18 cellular contexts compared by ENCODE assay signal in the genomic region with DNA sequence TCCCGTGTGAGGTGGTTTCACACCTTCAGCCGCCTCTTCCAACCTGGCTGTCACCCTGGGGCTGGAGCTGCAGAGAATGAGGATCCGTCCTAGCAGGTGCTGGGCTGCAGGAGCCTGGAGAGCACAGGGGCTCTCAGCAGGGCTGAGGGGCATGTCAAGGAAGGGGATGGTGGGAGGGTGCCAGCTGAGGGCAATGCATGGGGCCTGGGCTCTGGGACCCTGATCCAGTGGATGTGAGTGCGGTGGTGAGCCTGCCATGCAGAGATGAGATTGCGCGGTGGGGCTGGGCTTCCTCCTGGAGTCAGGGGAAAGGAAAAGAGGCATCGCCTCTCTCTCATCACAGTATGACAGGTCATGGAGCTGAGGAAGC. TPM values are rescaled to one million over a fixed set of nuclear protein-coding genes. Genes with fewer than 3 reads are reported as not detected.
DNase-seq lines count a peak whose midpoint lies in the region; ATAC-seq, FAIRE-seq and TF ChIP-seq lines count a peak whose summit lies in the region.
"Had no signal": no experiment of that assay in that cellular context is flagged by ENCODE, and none has a peak within 500 bp of the region (broad histone marks: within the 10 kb centered on the region; RNA-seq: fewer than 3 reads in every experiment).

No MANE protein-coding gene starts in this region.

- RAD21 ChIA-PET in GM12878 (lab: Charles Lee; ENCODE audit: unreplicated experiment) = interaction anchor here (1.3 to 2.0 kb wide), 5 partner anchors 14 to 78 kb away, joined by 3 to 10 read pairs (median 5); partner anchors contain the start of gene ARPC3

- no peaks in the 10 kb centered on the region for H3K9me2 ChIP-seq in GM23338 (ENCODE audit: insufficient read depth)

- peak; percentile 6; the same call in 2 of the 3 replicates for ATAC-seq in GM23338
- ATAC-seq in GM12878 = no peak
- no peak for ATAC-seq in GM21390 (IDR thresholded peaks at IDR 0.05; ENCODE audit: unreplicated experiment)
- ATAC-seq: activated T-cell treated with anti-CD3 and anti-CD28 coated beads, Interleukin-2, amount 50 U/mL, for 4 hours had no signal

- H3K4me1 ChIP-seq in GM23338 (ENCODE audit: insufficient read depth) (no peaks in the 10 kb centered on the region), GM12878 (ENCODE audit: control insufficient read depth, insufficient read depth, low read length) (peaks cover 21% of the 10 kb centered on the region), kidney (ENCODE audit: control insufficient read depth in 1 of 2, insufficient read depth in 1 of 2, low read depth in 1 of 2, low read length in 2 of 2) (no peaks in the 10 kb centered on the region), suprapubic skin (peaks cover 48% of the 10 kb centered on the region)

- H3F3A ChIP-seq in GM23338 (replicated peaks; ENCODE audit: low read depth) = peaks cover 18% of the 10 kb centered on the region

- peaks cover 2% of the 10 kb centered on the region for H3K27me3 Mint-ChIP-seq in GM23338 (ENCODE audit: insufficient read depth, low read depth, poor library complexity)
- H3K27me3 Mint-ChIP-seq: activated CD4-positive, alpha-beta memory T cell treated with anti-CD3 and anti-CD28 coated beads for 36 hours; activated naive CD8-positive, alpha-beta T cell treated with anti-CD3 and anti-CD28 coated beads, Interleukin-2, amount 10 ng/mL, durations not matched to agents 7 days and 5 days had no signal

- H3K36me3 ChIP-seq in GM23338 (ENCODE audit: insufficient read depth) (peaks cover 38% of the 10 kb centered on the region), GM12878 (ENCODE audit: control insufficient read depth in 2 of 2, insufficient read depth in 2 of 2, low read length in 1 of 2) (peaks cover 22 to 23% of the 10 kb centered on the region in 2 experiments), kidney (ENCODE audit: control insufficient read depth in 1 of 2, insufficient read depth in 2 of 2, low read length in 2 of 2) (peaks cover 21 to 32% of the 10 kb centered on the region in 2 donors), suprapubic skin (peaks cover 39% of the 10 kb centered on the region)

- no peak for FAIRE-seq in GM12878 (lab: Jason Lieb, UNC)
- FAIRE-seq in kidney (lab: Jason Lieb, UNC) = no peak
- FAIRE-seq in urothelium cell line (lab: Jason Lieb, UNC) = no peak

- H3K4me3 ChIP-seq in GM23338 (no peak overlapping the region), GM12878 (no peak overlapping the region), kidney (ENCODE audit: low read length in 2 of 2) (no peak overlapping the region), suprapubic skin (no peak overlapping the region)
- H3K4me3 ChIP-seq: GM23248, stomach had no signal

- CTCF ChIA-PET in GM12878 (lab: Yijun Ruan, JAX) = interaction anchor here (0.9 to 1.9 kb wide), 3 partner anchors 13 to 60 kb away, joined by 3 to 7 read pairs (median 4); no protein-coding TSS in a partner anchor

- no peak overlapping the region for H3K4me3 Mint-ChIP-seq in GM23338
- H3K4me3 Mint-ChIP-seq: activated CD4-positive, alpha-beta memory T cell treated with anti-CD3 and anti-CD28 coated beads for 36 hours; activated naive CD8-positive, alpha-beta T cell treated with anti-CD3 and anti-CD28 coated beads, Interleukin-2, amount 10 ng/mL, durations not matched to agents 7 days and 5 days; activated T-cell treated with anti-CD3 and anti-CD28 coated beads, Interleukin-2, amount 50 U/mL, for 4 hours; mesothelial cell of epicardium had no signal

- no peak for TF ChIP-seq RAD21 in GM12878 (IDR thresholded peaks at IDR 0.05; ENCODE audit: insufficient read depth, low read depth, low read length)

- H3K36me3 Mint-ChIP-seq in GM23338 (ENCODE audit: low read depth) = peaks cover 62% of the 10 kb centered on the region

- TF ChIP-seq EP300 in GM12878 (IDR thresholded peaks at IDR 0.05; ENCODE audit: borderline replicate concordance in 1 of 2, control insufficient read depth in 1 of 2, low read depth in 2 of 2, low read length in 2 of 2) = no peak
- TF ChIP-seq EP300 in suprapubic skin (IDR thresholded peaks at IDR 0.05) = no peak

- in situ Hi-C loops in GM12878 (cut with MboI) = no loop called here

- TF ChIP-seq CTCF in GM23338 (conservative IDR thresholded peaks at IDR 0.05; ENCODE audit: low read depth in 2 of 2) = no peak
- TF ChIP-seq CTCF in GM12878 (IDR thresholded peaks at IDR 0.05 in 2 of 3, conservative IDR thresholded peaks at IDR 0.05 in 1 of 3; ENCODE audit: control insufficient read depth in 2 of 3, extremely low read depth in 1 of 3, insufficient read depth in 1 of 3, low read depth in 3 of 3, low read length in 3 of 3) = no peak
- no peak for TF ChIP-seq CTCF in kidney (IDR thresholded peaks at IDR 0.05; ENCODE audit: borderline replicate concordance, extremely low read depth, insufficient read depth)
- TF ChIP-seq CTCF in suprapubic skin (IDR thresholded peaks at IDR 0.05) = no peak

- intact Hi-C loops in GM12878 (cut with micrococcal nuclease; ENCODE audit: unreplicated experiment) = no loop called here
- intact Hi-C loops in kidney (cut with DNase I) = no loop called here

- no peaks in the 10 kb centered on the region for H3K9me3 Mint-ChIP-seq in GM23338
- H3K9me3 Mint-ChIP-seq: activated CD4-positive, alpha-beta memory T cell treated with anti-CD3 and anti-CD28 coated beads for 36 hours; activated naive CD8-positive, alpha-beta T cell treated with anti-CD3 and anti-CD28 coated beads, Interleukin-2, amount 10 ng/mL, durations not matched to agents 7 days and 5 days; activated T-cell treated with anti-CD3 and anti-CD28 coated beads, Interleukin-2, amount 50 U/mL, for 4 hours; mesothelial cell of epicardium had no signal

- H3K27ac Mint-ChIP-seq in GM23338 = no peak overlapping the region
- H3K27ac Mint-ChIP-seq: activated CD4-positive, alpha-beta memory T cell treated with anti-CD3 and anti-CD28 coated beads for 36 hours; activated naive CD8-positive, alpha-beta T cell treated with anti-CD3 and anti-CD28 coated beads, Interleukin-2, amount 10 ng/mL, durations not matched to agents 7 days and 5 days; mesothelial cell of epicardium had no signal

- no peak overlapping the region for H3K9ac ChIP-seq in GM12878 (ENCODE audit: control insufficient read depth, insufficient read depth, low read length)
- no peak overlapping the region for H3K9ac ChIP-seq in kidney (ENCODE audit: low read length in 2 of 2)
- H3K9ac ChIP-seq: GM23248 had no signal

- WGBS in GM12878 (ENCODE audit: insufficient coverage, insufficient replicate concordance, low lambda C conversion rate, missing lambda C conversion rate) = 87% methylated on average over 7 of the region's 7 CpGs
- 80% methylated on average over 6 of the region's 7 CpGs for WGBS in suprapubic skin

- SMC1A ChIA-PET in GM12878 (lab: Charles Lee; ENCODE audit: uncharacterized antibody, unreplicated experiment) = interaction anchor here (1.0 to 1.7 kb wide), 6 partner anchors 13 to 48 kb away, joined by 3 to 10 read pairs (median 4); no protein-coding TSS in a partner anchor

- no peaks in the 10 kb centered on the region for H3K27me3 ChIP-seq in GM23338 (ENCODE audit: insufficient read depth)
- no peaks in the 10 kb centered on the region for H3K27me3 ChIP-seq in GM12878 (replicated peaks in 1 of 2; ENCODE audit: control insufficient read depth in 2 of 2, insufficient read depth in 2 of 2, low read length in 1 of 2)
- no peaks in the 10 kb centered on the region for H3K27me3 ChIP-seq in suprapubic skin
- H3K27me3 ChIP-seq: stomach had no signal

- H3K4me1 Mint-ChIP-seq in GM23338 = no peaks in the 10 kb centered on the region

- H3K9me3 ChIP-seq in GM12878 (replicated peaks; ENCODE audit: control insufficient read depth, insufficient read depth, low read length) (no peaks in the 10 kb centered on the region), kidney (ENCODE audit: control insufficient read depth in 1 of 2, low read length in 2 of 2) (no peaks in the 10 kb centered on the region), suprapubic skin (no peaks in the 10 kb centered on the region)
- H3K9me3 ChIP-seq: stomach had no signal

- no peak overlapping the region for H2AFZ ChIP-seq in GM23338
- no peak overlapping the region for H2AFZ ChIP-seq in GM12878 (ENCODE audit: control insufficient read depth, low read depth, low read length)
- H2AFZ ChIP-seq: GM23248 had no signal

- H3K79me2 ChIP-seq in GM23338 (replicated peaks; ENCODE audit: insufficient read depth) (no peaks in the 10 kb centered on the region), GM12878 (ENCODE audit: control insufficient read depth, insufficient read depth, low read length) (no peaks in the 10 kb centered on the region)

- DNase-seq in GM23338 (ENCODE audit: low spot score) (no peak), GM12878 (ENCODE audit: low read depth, low spot score) (no peak), kidney (peak; percentile 72), suprapubic skin (ENCODE audit: low spot score in 2 of 2) (no peak), NCI-H1105 treated with DMSO at 0.1 percent for 48 hours (lab: John Stamatoyannopoulos, UW) (no peak), COLO668 (lab: John Stamatoyannopoulos, UW; ENCODE audit: unreplicated experiment) (no peak), urothelium cell line (ENCODE audit: low spot score) (no peak)
- DNase-seq: activated CD4-positive, alpha-beta memory T cell treated with anti-CD3 and anti-CD28 coated beads for 36 hours; activated naive CD8-positive, alpha-beta T cell treated with anti-CD3 and anti-CD28 coated beads, Interleukin-2, amount 10 ng/mL, durations not matched to agents 7 days and 5 days; activated T-cell treated with anti-CD3 and anti-CD28 coated beads, Interleukin-2, amount 50 U/mL, for 4 hours; effector CD4-positive, alpha-beta T cell; GM23248; Kasumi-1; NCI-H748 treated with DMSO at 0.1 percent for 48 hours; stimulated activated CD4-positive, alpha-beta T cell treated with anti-CD3 and anti-CD28 coated beads, Interleukin-15, amount 100 ng/mL, for 24 hours; stomach had no signal

- peak; percentile 42; the same call in 1 of the 2 replicates for TF ChIP-seq POLR2A in GM12878 (IDR thresholded peaks at IDR 0.05; ENCODE audit: low read depth, low read length)
- TF ChIP-seq POLR2A in suprapubic skin (IDR thresholded peaks at IDR 0.05) = no peak

- no TSS peak for BruUV-seq in GM12878 (replicated peaks; lab: Mats Ljungman, UMichigan)

- H4K20me1 ChIP-seq in GM23338 (replicated peaks; ENCODE audit: insufficient read depth) (peaks cover 4% of the 10 kb centered on the region; the same call in 1 of the 2 replicates), GM12878 (ENCODE audit: control insufficient read depth, insufficient read depth) (no peaks in the 10 kb centered on the region)

- POLR2A ChIA-PET in GM12878 (lab: Charles Lee) = interaction anchor here (0.6 to 1.1 kb wide), 3 partner anchors 8 to 334 kb away, joined by 3 to 9 read pairs (median 4); no protein-coding TSS in a partner anchor

- H3K4me2 ChIP-seq in GM23338 = no peak overlapping the region
- H3K4me2 ChIP-seq in GM12878 (ENCODE audit: control insufficient read depth, insufficient read depth) = no peak overlapping the region

- H3K27ac ChIP-seq in GM23338 (ENCODE audit: low read depth) (no peak overlapping the region), GM12878 (ENCODE audit: control insufficient read depth, insufficient read depth) (no peak overlapping the region; the same call in 1 of the 2 replicates), kidney (ENCODE audit: low read depth in 2 of 2, low read length in 2 of 2) (no peak overlapping the region), suprapubic skin (peak overlapping the region; percentile 84)
- H3K27ac ChIP-seq: GM23248 had no signal

RNA-seq across cellular contexts. Expression of gene ANAPC7, which starts 31.5 kb away (rescaled TPM):
- total RNA-seq in GM23338 (2014; rRNA removed; shearing (Covaris generic)) = 92.7 and 99.3 TPM in 2 replicates
- polyA plus RNA-seq in GM23338 (2016; fragmentation: Nextera tagmentation; extraction: Ambion mirVana) (59.0 and 71.0 TPM in 2 replicates), GM12878 (2011; rRNA removed) (59.9 and 69.6 TPM in 2 replicates), GM12878 (2014; fragmentation: Illumina TruSeq; extraction: Trizol) (57.3 and 79.8 TPM in 2 replicates), GM12878 (2014; fragmentation: Nextera tagmentation; extraction: Ambion mirVana) (10 to 100 TPM; 24.5 to 30.1 TPM), GM12878 (2014; rRNA removed) (71.0 and 73.7 TPM in 2 replicates), GM12878 (2016; fragmentation: Nextera tagmentation; extraction: Ambion mirVana) (10 to 100 TPM; 69.7 to 77.9 TPM), kidney (ENCODE audit: insufficient read depth, low read depth, low replicate concordance) (31.3 TPM)
- 85.2 and 87.2 TPM in 2 replicates for total RNA-seq in GM12878 (2013; cell fraction: nucleolus; rRNA removed)
- total RNA-seq in GM12878 (2014; rRNA removed) (55.0 and 69.0 TPM in 2 replicates), GM12878 (2014; rRNA removed; fragmentation: Illumina TruSeq; extraction: Trizol) (58.6 and 62.7 TPM in 2 replicates), GM12878 (2021) (55.2 and 57.2 TPM in 2 replicates), kidney (47.8 TPM), suprapubic skin (10 to 100 TPM; 39.6 to 56.6 (median 45.6) TPM)
- polyA plus RNA-seq in GM12878 (2011; ENCODE audit: low read depth) = 23.6 TPM
- polyA plus RNA-seq in GM12878 (2011; cell fraction: cytosol; rRNA removed) = 35.2 and 44.3 TPM in 2 replicates
- 52.9 and 71.4 TPM in 2 replicates for polyA plus RNA-seq in GM12878 (2011; cell fraction: nucleus; rRNA removed)
- polyA plus RNA-seq in GM12878 (2012) = 24.7 and 25.4 TPM in 2 replicates
- 33.8 and 61.9 TPM in 2 replicates for polyA minus RNA-seq in GM12878 (2011; rRNA and poly(A)+ RNA removed)
- polyA minus RNA-seq in GM12878 (2011; cell fraction: cytosol; rRNA and poly(A)+ RNA removed) = 15.1 and 19.6 TPM in 2 replicates
- polyA minus RNA-seq in GM12878 (2011; cell fraction: nucleus; rRNA and poly(A)+ RNA removed) = 8.8 and 23.1 TPM in 2 replicates
